Comparison of ENCODE assay signal across 1 cellular context in the genomic region with DNA sequence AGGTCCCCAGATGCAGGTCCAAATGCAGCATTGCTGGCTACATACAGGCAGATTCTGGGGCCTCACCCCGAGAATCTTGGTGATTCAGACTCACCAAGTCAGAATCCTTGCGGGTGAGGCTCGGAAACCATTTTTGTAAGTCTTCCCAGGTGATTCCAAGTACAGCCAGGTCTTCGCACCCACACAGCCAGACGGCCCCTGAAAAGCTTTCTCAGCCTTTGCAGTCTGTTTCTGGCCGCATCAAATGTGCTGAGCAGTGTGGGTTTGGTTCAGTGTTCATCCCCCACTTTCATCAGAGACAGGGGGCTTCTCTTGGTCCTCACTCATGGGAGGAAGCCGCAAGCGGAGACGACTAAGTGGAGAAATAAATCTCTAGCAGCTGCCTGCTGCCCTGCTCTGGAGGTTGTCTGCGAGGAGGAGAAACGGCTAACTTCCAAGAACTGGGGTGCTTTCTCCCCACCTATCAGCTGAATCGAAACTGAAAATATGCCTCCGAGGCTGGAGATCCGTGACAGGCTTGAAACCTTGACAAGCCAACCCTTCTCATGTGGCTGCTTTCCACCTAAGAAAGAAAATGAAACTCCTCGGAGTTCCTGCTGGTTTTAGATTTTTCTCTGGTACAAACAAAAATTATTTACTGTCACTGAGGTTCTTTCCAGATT.
TF ChIP-seq lines count a peak whose summit lies in the region.

No MANE protein-coding gene starts in this region.

TF ChIP-seq in K562, 482 proteins besides CTCF, POLR2A, EP300 and RAD21 (continues in another document):
- TF ChIP-seq, protein P1, sequence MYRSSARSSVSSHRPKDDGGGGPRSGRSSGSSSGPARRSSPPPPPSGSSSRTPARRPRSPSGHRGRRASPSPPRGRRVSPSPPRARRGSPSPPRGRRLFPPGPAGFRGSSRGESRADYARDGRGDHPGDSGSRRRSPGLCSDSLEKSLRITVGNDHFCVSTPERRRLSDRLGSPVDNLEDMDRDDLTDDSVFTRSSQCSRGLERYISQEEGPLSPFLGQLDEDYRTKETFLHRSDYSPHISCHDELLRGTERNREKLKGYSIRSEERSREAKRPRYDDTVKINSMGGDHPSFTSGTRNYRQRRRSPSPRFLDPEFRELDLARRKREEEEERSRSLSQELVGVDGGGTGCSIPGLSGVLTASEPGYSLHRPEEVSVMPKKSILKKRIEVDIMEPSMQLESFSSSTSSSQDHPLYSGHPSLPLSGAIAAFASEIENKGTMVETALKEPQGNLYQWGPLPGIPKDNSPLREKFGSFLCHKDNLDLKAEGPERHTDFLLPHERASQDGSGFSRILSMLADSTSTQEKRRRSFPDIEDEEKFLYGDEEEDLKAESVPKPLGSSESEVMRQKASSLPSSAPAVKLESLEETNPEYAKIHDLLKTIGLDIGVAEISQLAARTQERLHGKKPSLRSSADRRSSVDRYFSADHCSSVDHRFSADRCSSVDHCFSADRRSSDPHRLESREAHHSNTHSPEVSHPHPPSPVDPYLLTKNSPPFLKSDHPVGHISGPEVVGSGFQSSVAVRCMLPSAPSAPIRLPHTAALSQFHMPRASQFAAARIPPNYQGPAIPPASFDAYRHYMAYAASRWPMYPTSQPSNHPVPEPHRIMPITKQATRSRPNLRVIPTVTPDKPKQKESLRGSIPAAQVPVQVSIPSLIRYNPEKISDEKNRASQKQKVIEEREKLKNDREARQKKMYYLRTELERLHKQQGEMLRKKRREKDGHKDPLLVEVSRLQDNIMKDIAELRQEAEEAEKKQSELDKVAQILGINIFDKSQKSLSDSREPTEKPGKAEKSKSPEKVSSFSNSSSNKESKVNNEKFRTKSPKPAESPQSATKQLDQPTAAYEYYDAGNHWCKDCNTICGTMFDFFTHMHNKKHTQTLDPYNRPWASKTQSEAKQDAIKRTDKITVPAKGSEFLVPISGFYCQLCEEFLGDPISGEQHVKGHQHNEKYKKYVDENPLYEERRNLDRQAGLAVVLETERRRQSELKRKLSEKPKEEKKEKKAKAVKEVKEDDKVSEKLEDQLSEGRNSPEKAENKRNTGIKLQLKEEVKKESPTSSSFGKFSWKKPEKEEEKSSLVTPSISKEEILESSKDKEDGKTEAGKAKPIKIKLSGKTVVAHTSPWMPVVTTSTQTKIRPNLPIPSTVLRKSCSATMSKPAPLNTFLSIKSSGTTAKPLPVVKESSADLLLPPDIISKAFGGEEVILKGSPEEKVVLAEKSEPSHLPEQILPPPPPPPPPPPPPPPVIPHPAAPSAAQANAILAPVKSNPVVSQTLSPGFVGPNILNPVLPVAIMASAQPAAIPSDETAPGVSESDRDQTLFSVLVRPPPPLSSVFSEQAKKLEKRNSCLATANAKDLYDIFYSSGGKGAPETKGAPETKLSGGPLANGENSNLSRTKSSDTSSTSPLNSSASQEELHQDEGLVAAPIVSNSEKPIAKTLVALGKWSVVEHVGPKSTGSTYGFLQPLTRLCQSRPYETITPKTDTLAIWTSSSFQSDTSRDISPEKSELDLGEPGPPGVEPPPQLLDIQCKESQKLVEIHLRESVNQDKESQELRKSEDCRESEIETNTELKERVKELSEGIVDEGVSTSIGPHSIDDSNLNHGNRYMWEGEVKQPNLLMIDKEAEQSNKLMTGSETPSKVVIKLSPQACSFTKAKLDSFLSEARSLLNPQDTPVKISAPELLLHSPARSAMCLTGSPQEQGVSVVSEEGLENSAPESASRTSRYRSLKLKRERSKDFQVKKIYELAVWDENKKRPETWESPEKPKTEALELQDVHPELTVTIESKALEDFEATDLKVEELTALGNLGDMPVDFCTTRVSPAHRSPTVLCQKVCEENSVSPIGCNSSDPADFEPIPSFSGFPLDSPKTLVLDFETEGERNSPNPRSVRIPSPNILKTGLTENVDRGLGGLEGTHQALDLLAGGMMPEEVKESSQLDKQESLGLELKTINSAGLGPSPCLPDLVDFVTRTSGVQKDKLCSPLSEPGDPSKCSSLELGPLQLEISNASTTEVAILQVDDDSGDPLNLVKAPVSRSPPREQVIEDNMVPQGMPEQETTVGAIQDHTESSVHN (IDR thresholded peaks at IDR 0.05; ENCODE audit: borderline replicate concordance in 1 of 2, low read depth in 1 of 2) = no peak
- TF ChIP-seq MAFG (tag; conservative IDR thresholded peaks at IDR 0.05) (peak; percentile 50; the same call in 1 of the 2 replicates), STAG1 (CRISPR knock-in tag; IDR thresholded peaks at IDR 0.05; ENCODE audit: borderline replicate concordance) (no peak), MCM2 (IDR thresholded peaks at IDR 0.05; ENCODE audit: low read depth) (no peak), ETV1 (tag; conservative IDR thresholded peaks at IDR 0.05; ENCODE audit: low read depth) (0 out of 2 replicates have a peak, but pooled peaks have one; percentile 7), TAF7 (tag; IDR thresholded peaks at IDR 0.05) (no peak)
- TF ChIP-seq, protein P2, sequence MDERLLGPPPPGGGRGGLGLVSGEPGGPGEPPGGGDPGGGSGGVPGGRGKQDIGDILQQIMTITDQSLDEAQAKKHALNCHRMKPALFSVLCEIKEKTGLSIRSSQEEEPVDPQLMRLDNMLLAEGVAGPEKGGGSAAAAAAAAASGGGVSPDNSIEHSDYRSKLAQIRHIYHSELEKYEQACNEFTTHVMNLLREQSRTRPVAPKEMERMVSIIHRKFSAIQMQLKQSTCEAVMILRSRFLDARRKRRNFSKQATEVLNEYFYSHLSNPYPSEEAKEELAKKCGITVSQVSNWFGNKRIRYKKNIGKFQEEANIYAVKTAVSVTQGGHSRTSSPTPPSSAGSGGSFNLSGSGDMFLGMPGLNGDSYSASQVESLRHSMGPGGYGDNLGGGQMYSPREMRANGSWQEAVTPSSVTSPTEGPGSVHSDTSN (CRISPR knock-in tag; IDR thresholded peaks at IDR 0.05; ENCODE audit: low read depth) = no peak
- TF ChIP-seq, protein P2 (tag; conservative IDR thresholded peaks at IDR 0.05; ENCODE audit: low read depth) = 0 out of 2 replicates have a peak, but pooled peaks have one; percentile 22
- TF ChIP-seq, protein P3, sequence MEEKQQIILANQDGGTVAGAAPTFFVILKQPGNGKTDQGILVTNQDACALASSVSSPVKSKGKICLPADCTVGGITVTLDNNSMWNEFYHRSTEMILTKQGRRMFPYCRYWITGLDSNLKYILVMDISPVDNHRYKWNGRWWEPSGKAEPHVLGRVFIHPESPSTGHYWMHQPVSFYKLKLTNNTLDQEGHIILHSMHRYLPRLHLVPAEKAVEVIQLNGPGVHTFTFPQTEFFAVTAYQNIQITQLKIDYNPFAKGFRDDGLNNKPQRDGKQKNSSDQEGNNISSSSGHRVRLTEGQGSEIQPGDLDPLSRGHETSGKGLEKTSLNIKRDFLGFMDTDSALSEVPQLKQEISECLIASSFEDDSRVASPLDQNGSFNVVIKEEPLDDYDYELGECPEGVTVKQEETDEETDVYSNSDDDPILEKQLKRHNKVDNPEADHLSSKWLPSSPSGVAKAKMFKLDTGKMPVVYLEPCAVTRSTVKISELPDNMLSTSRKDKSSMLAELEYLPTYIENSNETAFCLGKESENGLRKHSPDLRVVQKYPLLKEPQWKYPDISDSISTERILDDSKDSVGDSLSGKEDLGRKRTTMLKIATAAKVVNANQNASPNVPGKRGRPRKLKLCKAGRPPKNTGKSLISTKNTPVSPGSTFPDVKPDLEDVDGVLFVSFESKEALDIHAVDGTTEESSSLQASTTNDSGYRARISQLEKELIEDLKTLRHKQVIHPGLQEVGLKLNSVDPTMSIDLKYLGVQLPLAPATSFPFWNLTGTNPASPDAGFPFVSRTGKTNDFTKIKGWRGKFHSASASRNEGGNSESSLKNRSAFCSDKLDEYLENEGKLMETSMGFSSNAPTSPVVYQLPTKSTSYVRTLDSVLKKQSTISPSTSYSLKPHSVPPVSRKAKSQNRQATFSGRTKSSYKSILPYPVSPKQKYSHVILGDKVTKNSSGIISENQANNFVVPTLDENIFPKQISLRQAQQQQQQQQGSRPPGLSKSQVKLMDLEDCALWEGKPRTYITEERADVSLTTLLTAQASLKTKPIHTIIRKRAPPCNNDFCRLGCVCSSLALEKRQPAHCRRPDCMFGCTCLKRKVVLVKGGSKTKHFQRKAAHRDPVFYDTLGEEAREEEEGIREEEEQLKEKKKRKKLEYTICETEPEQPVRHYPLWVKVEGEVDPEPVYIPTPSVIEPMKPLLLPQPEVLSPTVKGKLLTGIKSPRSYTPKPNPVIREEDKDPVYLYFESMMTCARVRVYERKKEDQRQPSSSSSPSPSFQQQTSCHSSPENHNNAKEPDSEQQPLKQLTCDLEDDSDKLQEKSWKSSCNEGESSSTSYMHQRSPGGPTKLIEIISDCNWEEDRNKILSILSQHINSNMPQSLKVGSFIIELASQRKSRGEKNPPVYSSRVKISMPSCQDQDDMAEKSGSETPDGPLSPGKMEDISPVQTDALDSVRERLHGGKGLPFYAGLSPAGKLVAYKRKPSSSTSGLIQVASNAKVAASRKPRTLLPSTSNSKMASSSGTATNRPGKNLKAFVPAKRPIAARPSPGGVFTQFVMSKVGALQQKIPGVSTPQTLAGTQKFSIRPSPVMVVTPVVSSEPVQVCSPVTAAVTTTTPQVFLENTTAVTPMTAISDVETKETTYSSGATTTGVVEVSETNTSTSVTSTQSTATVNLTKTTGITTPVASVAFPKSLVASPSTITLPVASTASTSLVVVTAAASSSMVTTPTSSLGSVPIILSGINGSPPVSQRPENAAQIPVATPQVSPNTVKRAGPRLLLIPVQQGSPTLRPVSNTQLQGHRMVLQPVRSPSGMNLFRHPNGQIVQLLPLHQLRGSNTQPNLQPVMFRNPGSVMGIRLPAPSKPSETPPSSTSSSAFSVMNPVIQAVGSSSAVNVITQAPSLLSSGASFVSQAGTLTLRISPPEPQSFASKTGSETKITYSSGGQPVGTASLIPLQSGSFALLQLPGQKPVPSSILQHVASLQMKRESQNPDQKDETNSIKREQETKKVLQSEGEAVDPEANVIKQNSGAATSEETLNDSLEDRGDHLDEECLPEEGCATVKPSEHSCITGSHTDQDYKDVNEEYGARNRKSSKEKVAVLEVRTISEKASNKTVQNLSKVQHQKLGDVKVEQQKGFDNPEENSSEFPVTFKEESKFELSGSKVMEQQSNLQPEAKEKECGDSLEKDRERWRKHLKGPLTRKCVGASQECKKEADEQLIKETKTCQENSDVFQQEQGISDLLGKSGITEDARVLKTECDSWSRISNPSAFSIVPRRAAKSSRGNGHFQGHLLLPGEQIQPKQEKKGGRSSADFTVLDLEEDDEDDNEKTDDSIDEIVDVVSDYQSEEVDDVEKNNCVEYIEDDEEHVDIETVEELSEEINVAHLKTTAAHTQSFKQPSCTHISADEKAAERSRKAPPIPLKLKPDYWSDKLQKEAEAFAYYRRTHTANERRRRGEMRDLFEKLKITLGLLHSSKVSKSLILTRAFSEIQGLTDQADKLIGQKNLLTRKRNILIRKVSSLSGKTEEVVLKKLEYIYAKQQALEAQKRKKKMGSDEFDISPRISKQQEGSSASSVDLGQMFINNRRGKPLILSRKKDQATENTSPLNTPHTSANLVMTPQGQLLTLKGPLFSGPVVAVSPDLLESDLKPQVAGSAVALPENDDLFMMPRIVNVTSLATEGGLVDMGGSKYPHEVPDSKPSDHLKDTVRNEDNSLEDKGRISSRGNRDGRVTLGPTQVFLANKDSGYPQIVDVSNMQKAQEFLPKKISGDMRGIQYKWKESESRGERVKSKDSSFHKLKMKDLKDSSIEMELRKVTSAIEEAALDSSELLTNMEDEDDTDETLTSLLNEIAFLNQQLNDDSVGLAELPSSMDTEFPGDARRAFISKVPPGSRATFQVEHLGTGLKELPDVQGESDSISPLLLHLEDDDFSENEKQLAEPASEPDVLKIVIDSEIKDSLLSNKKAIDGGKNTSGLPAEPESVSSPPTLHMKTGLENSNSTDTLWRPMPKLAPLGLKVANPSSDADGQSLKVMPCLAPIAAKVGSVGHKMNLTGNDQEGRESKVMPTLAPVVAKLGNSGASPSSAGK (IDR thresholded peaks at IDR 0.05) = peak; percentile 44; the same call in 1 of the 2 replicates
